8 cellular contexts compared by ENCODE assay signal in the genomic region with DNA sequence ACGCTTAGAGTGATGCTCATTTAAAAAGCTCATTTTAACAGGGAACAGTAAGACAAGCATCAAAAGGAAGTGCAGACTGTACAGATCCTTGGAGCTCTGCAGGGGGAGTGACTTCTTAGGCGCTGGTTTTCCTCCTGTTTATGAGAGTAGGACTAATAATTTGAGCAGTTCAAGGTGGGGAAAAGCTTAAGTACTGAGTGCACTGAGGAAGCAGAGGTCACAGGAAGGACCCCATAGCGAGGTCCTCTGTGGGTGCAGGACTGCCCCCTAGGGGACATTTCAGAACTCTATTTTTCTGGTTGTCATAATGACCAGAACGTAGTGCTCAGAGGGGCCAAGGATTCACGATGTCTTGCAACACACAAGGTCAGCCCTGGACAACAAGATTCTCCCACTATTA.
DNase-seq lines count a peak whose midpoint lies in the region; ATAC-seq and TF ChIP-seq lines count a peak whose summit lies in the region.

No MANE protein-coding gene starts in this region.

- no peaks in the 10 kb centered on the region; the same call in 1 of the 2 replicates for H3K4me1 ChIP-seq in HEK293 (ENCODE audit: control insufficient read depth, insufficient read depth, low read length)
- no peaks in the 10 kb centered on the region for H3K4me1 ChIP-seq in parathyroid adenoma
- H3K4me1 ChIP-seq in gastroesophageal sphincter: no peaks in the 10 kb centered on the region

- no peak for ATAC-seq in gastroesophageal sphincter

- H3K27me3 ChIP-seq in parathyroid adenoma (ENCODE audit: control insufficient read depth, insufficient read depth, low read length): no peaks in the 10 kb centered on the region
- no peaks in the 10 kb centered on the region for H3K27me3 ChIP-seq in gastroesophageal sphincter

- no peak overlapping the region for H2AFZ ChIP-seq in parathyroid adenoma

- H3K9me3 ChIP-seq in HEK293 (ENCODE audit: control insufficient read depth, insufficient read depth, low read depth, low read length): no peaks in the 10 kb centered on the region
- no peaks in the 10 kb centered on the region for H3K9me3 ChIP-seq in parathyroid adenoma (ENCODE audit: control insufficient read depth, low read length)
- H3K9me3 ChIP-seq in gastroesophageal sphincter: no peaks in the 10 kb centered on the region

- H3K79me2 ChIP-seq in parathyroid adenoma: peaks cover 2% of the 10 kb centered on the region

- DNase-seq in NCI-H1092 treated with DMSO at 0.1 percent for 48 hours (lab: John Stamatoyannopoulos, UW): peak; percentile 23
- DNase-seq in NCI-H1092 (lab: John Stamatoyannopoulos, UW): no peak
- peak; percentile 27 to 38 for DNase-seq in SHP77 (lab: John Stamatoyannopoulos, UW)
- peak; percentile 58 for DNase-seq in fibroblast of pulmonary artery (ENCODE audit: low read depth)
- DNase-seq in activated effector memory CD4-positive, alpha-beta T cell treated with Interleukin-2 at 50 U/mL for 16 hours: no peak

- H3K27ac ChIP-seq in HEK293 (ENCODE audit: extremely low read depth, low read depth, low read length) (no peak overlapping the region), parathyroid adenoma (no peak overlapping the region), gastroesophageal sphincter (no peak overlapping the region)

- no peak for TF ChIP-seq EP300 in gastroesophageal sphincter (IDR thresholded peaks at IDR 0.05)

- TF ChIP-seq CTCF in HEK293 (tag by site-specific recombination; IDR thresholded peaks at IDR 0.05) (no peak; the same call in none of the 2 replicates), fibroblast of pulmonary artery (IDR thresholded peaks at IDR 0.05; ENCODE audit: low read length, missing control alignments) (peak; percentile 65), parathyroid adenoma (IDR thresholded peaks at IDR 0.05) (peak; percentile 26), gastroesophageal sphincter (IDR thresholded peaks at IDR 0.05) (peak in 1 of 4 experiments; percentile 48)

- H3K9ac ChIP-seq in parathyroid adenoma: no peak overlapping the region

- TF ChIP-seq POLR2A in gastroesophageal sphincter (IDR thresholded peaks at IDR 0.05): no peak

- H3K36me3 ChIP-seq in HEK293 (ENCODE audit: control insufficient read depth in 2 of 2, insufficient read depth in 1 of 2, low read length in 2 of 2): no peaks in the 10 kb centered on the region
- H3K36me3 ChIP-seq in parathyroid adenoma (ENCODE audit: control insufficient read depth, insufficient read depth, low read length): no peaks in the 10 kb centered on the region
- no peaks in the 10 kb centered on the region for H3K36me3 ChIP-seq in gastroesophageal sphincter

- H3K4me3 ChIP-seq in HEK293 (ENCODE audit: low read depth, low read length) (no peak overlapping the region), fibroblast of pulmonary artery (replicated peaks; ENCODE audit: low read depth, low read length) (no peak overlapping the region), parathyroid adenoma (ENCODE audit: low read depth, low read length) (no peak overlapping the region), gastroesophageal sphincter (no peak overlapping the region)

- H3K4me2 ChIP-seq in parathyroid adenoma (ENCODE audit: low read length): no peak overlapping the region

- 54 to 79% methylated on average over 3 to 5 of the region's 5 CpGs for WGBS in gastroesophageal sphincter (ENCODE audit: low coverage in 1 of 2), 2 donors

- CTCF ChIA-PET in HEK293 (lab: Yijun Ruan, JAX): interaction anchor here (0.6 to 6.5 kb wide), 60 partner anchors 8 to 460 kb away, joined by 3 to 64 read pairs (median 4); no protein-coding TSS in a partner anchor

- POLR2A ChIA-PET in HEK293 (lab: Yijun Ruan, JAX): interaction anchor here (0.5 to 1.0 kb wide), 3 partner anchors 63 to 424 kb away, joined by 3 to 4 read pairs (median 4); no protein-coding TSS in a partner anchor

TF ChIP-seq in HEK293, 187 proteins besides CTCF, POLR2A, EP300 and RAD21 (continues in another document):
- TF ChIP-seq, protein P1, sequence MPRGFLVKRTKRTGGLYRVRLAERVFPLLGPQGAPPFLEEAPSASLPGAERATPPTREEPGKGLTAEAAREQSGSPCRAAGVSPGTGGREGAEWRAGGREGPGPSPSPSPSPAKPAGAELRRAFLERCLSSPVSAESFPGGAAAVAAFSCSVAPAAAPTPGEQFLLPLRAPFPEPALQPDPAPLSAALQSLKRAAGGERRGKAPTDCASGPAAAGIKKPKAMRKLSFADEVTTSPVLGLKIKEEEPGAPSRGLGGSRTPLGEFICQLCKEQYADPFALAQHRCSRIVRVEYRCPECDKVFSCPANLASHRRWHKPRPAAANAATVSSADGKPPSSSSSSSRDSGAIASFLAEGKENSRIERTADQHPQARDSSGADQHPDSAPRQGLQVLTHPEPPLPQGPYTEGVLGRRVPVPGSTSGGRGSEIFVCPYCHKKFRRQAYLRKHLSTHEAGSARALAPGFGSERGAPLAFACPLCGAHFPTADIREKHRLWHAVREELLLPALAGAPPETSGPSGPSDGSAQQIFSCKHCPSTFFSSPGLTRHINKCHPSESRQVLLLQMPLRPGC (tag by site-specific recombination; IDR thresholded peaks at IDR 0.05): no peak
- TF ChIP-seq ZNF10 (tag by site-specific recombination; IDR thresholded peaks at IDR 0.05) (no peak), ZNF184 (tag by site-specific recombination; IDR thresholded peaks at IDR 0.05) (0 out of 2 replicates have a peak, but pooled peaks have one; percentile 17), TCF7L2 (IDR thresholded peaks at IDR 0.05; ENCODE audit: borderline replicate concordance, low read depth, low read length) (no peak), ZNF335 (tag by site-specific recombination; conservative IDR thresholded peaks at IDR 0.05) (peak; percentile 71), ZSCAN5A (tag by site-specific recombination; IDR thresholded peaks at IDR 0.05) (no peak), ZNF664 (tag by site-specific recombination; IDR thresholded peaks at IDR 0.05) (peak; percentile 29; the same call in 1 of the 2 replicates), ZNF266 (tag by site-specific recombination; IDR thresholded peaks at IDR 0.05; ENCODE audit: low read depth) (no peak), BCL11A (tag by site-specific recombination; IDR thresholded peaks at IDR 0.05; ENCODE audit: low read depth) (no peak), ZNF202 (tag by site-specific recombination; IDR thresholded peaks at IDR 0.05; ENCODE audit: borderline replicate concordance) (no peak), HOXD13 (CRISPR knock-in tag; IDR thresholded peaks at IDR 0.05; ENCODE audit: borderline replicate concordance) (no peak), ZNF837 (tag by site-specific recombination; IDR thresholded peaks at IDR 0.05) (no peak), TRIM28 (IDR thresholded peaks at IDR 0.05; ENCODE audit: borderline replicate concordance, low read length) (no peak), PATZ1 (tag by site-specific recombination; IDR thresholded peaks at IDR 0.05) (no peak; the same call in 1 of the 2 replicates), ZNF449 (tag by site-specific recombination; IDR thresholded peaks at IDR 0.05) (no peak), RBAK (tag by site-specific recombination; IDR thresholded peaks at IDR 0.05) (no peak)

Comparison
In these comparisons a context has a peak if more than half of its experiments do, and no peak if none do; other contexts are left out.
1. DNase-seq: peak in NCI-H1092 treated with DMSO at 0.1 percent for 48 hours (single experiment), SHP77 (2 of 2) and fibroblast of pulmonary artery (single experiment); none in NCI-H1092 (single experiment) and activated effector memory CD4-positive, alpha-beta T cell treated with Interleukin-2 at 50 U/mL for 16 hours (single experiment).